8 cellular contexts compared by ENCODE assay signal in the genomic region with DNA sequence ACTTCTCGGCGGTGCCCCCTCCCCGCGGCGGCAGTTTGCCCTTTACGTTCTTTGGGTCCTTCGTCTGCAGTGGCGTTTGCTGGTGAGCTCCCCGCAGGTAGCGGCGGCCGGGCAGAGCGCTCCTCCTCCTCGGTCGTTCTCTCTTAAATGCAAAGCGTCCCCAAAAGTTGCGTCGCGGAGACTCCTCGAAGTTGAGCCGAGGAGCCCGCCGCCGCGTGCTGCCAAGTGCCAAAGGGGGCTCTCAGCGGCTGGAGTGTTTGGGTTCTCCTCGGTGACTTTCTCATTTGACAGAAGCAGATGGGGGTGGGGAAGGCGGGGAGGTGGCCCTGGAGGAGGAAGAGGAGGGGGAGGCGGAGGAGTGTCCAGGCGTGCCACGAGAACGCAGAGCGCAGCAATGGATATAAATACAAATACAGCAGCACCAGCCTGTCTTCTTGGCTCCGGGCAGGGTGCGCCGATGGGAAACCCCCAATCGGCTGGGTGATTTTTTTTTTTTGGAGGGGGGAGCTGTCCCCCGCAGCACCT. TPM values are rescaled to one million over a fixed set of nuclear protein-coding genes. Genes with fewer than 3 reads are reported as not detected.
A peak's percentile ranks its signal among the peaks of the same experiment; 100 is the strongest.
DNase-seq lines count a peak whose midpoint lies in the region; ATAC-seq, FAIRE-seq and TF ChIP-seq lines count a peak whose summit lies in the region.

A gene (minus strand): TSS at position 259 of the 525 bp plus-strand sequence. CDS start 496 bp downstream, outside the sequence.

- H3K27ac ChIP-seq in RWPE1 = no peak within 1 kb of the TSS

- peak; percentile 53 for DNase-seq in NCI-H82 (lab: John Stamatoyannopoulos, UW)
- no peak for DNase-seq in NCI-H82 treated with DMSO at 0.1 percent for 48 hours (lab: John Stamatoyannopoulos, UW; ENCODE audit: unreplicated experiment)
- DNase-seq in WTC11 (ENCODE audit: low spot score) = peak; percentile 49
- DNase-seq in hypothalamus (lab: John Stamatoyannopoulos, UW) = peak in 37 of 51 donors; percentile 8 to 72 (median 44)
- DNase-seq in stimulated activated naive B cell treated with anti-CD40 and anti-IgM and Interleukin-4, amounts not matched to agents 10 μg/mL and 1 μg/mL and 100 μg/mL, for 72 hours = no peak
- DNase-seq in HTR-8/SVneo (ENCODE audit: insufficient read length, low spot score) = no peak
- DNase-seq in RWPE1 (ENCODE audit: low spot score) = no peak
- no peak for DNase-seq in activated gamma-delta T cell (lab: John Stamatoyannopoulos, UW)

- CTCF ChIA-PET in WTC11 (lab: Charles Lee) (interaction anchor here (0.6 to 1.4 kb wide), 5 partner anchors 51 to 236 kb away, joined by 3 to 4 read pairs (median 4); no protein-coding TSS in a partner anchor), RWPE1 (lab: Yijun Ruan, JAX) (interaction anchor here (0.7 kb wide), 1 partner anchor 37 kb away, joined by 3 read pairs; no protein-coding TSS in a partner anchor)

- POLR2A ChIA-PET in WTC11 (lab: Charles Lee) = interaction anchor here (0.6 kb wide), 1 partner anchor 262 kb away, joined by 3 read pairs; no protein-coding TSS in a partner anchor
- POLR2A ChIA-PET in RWPE1 (lab: Yijun Ruan, JAX; ENCODE audit: low non-redundant PET) = no interaction called here

- H3K9me3 Mint-ChIP-seq in WTC11 = no peaks in the 10 kb centered on the region
- H3K9me3 Mint-ChIP-seq in stimulated activated naive B cell treated with anti-CD40 and anti-IgM and Interleukin-4, amounts not matched to agents 10 μg/mL and 1 μg/mL and 100 μg/mL, for 72 hours = peaks cover 3 to 4% of the 10 kb centered on the region in 2 donors

- ATAC-seq in WTC11 = peak; percentile 0; the same call in 1 of the 2 replicates
- peak in 1 of 2 donors; percentile 16 for ATAC-seq in stimulated activated naive B cell treated with anti-CD40 and anti-IgM and Interleukin-4, amounts not matched to agents 10 μg/mL and 1 μg/mL and 100 μg/mL, for 72 hours (replicated peaks)

- FAIRE-seq in HTR-8/SVneo (lab: Jason Lieb, UNC) = no peak

- peaks cover 75% of the 10 kb centered on the region for H3K27me3 Mint-ChIP-seq in WTC11 (ENCODE audit: low read depth)
- peaks cover 67 to 69% of the 10 kb centered on the region in 2 donors for H3K27me3 Mint-ChIP-seq in stimulated activated naive B cell treated with anti-CD40 and anti-IgM and Interleukin-4, amounts not matched to agents 10 μg/mL and 1 μg/mL and 100 μg/mL, for 72 hours

- peak within 1 kb of the TSS; percentile 87 for H3K4me3 Mint-ChIP-seq in WTC11
- H3K4me3 Mint-ChIP-seq in stimulated activated naive B cell treated with anti-CD40 and anti-IgM and Interleukin-4, amounts not matched to agents 10 μg/mL and 1 μg/mL and 100 μg/mL, for 72 hours = peak within 1 kb of the TSS; percentile 56 to 75

- TF ChIP-seq CTCF in WTC11 (IDR thresholded peaks at IDR 0.05) (no peak), RWPE1 (conservative IDR thresholded peaks at IDR 0.05; ENCODE audit: low read depth) (no peak)

- peaks cover 54% of the 10 kb centered on the region for H3K4me1 Mint-ChIP-seq in WTC11
- H3K4me1 Mint-ChIP-seq in stimulated activated naive B cell treated with anti-CD40 and anti-IgM and Interleukin-4, amounts not matched to agents 10 μg/mL and 1 μg/mL and 100 μg/mL, for 72 hours = peaks cover 15 to 28% of the 10 kb centered on the region in 2 donors

- H3K36me3 Mint-ChIP-seq in WTC11 = no peaks in the 10 kb centered on the region
- peaks cover 0 to 4% of the 10 kb centered on the region in 2 donors for H3K36me3 Mint-ChIP-seq in stimulated activated naive B cell treated with anti-CD40 and anti-IgM and Interleukin-4, amounts not matched to agents 10 μg/mL and 1 μg/mL and 100 μg/mL, for 72 hours

- no peak within 1 kb of the TSS for H3K27ac Mint-ChIP-seq in WTC11
- peak within 1 kb of the TSS; percentile 85 for H3K27ac Mint-ChIP-seq in stimulated activated naive B cell treated with anti-CD40 and anti-IgM and Interleukin-4, amounts not matched to agents 10 μg/mL and 1 μg/mL and 100 μg/mL, for 72 hours

TF ChIP-seq in WTC11, 78 proteins besides CTCF, POLR2A, EP300 and RAD21:
- TF ChIP-seq TP53 (CRISPR knock-in tag; IDR thresholded peaks at IDR 0.05) (peak; percentile 16; the same call in 1 of the 2 replicates), JUN (CRISPR knock-in tag; IDR thresholded peaks at IDR 0.05) (no peak), FOXK1 (CRISPR knock-in tag; IDR thresholded peaks at IDR 0.05) (0 out of 2 replicates have a peak, but pooled peaks have one; percentile 17)
- TF ChIP-seq, protein P1, sequence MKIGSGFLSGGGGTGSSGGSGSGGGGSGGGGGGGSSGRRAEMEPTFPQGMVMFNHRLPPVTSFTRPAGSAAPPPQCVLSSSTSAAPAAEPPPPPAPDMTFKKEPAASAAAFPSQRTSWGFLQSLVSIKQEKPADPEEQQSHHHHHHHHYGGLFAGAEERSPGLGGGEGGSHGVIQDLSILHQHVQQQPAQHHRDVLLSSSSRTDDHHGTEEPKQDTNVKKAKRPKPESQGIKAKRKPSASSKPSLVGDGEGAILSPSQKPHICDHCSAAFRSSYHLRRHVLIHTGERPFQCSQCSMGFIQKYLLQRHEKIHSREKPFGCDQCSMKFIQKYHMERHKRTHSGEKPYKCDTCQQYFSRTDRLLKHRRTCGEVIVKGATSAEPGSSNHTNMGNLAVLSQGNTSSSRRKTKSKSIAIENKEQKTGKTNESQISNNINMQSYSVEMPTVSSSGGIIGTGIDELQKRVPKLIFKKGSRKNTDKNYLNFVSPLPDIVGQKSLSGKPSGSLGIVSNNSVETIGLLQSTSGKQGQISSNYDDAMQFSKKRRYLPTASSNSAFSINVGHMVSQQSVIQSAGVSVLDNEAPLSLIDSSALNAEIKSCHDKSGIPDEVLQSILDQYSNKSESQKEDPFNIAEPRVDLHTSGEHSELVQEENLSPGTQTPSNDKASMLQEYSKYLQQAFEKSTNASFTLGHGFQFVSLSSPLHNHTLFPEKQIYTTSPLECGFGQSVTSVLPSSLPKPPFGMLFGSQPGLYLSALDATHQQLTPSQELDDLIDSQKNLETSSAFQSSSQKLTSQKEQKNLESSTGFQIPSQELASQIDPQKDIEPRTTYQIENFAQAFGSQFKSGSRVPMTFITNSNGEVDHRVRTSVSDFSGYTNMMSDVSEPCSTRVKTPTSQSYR (CRISPR knock-in tag; IDR thresholded peaks at IDR 0.05) = peak; percentile 57; the same call in 1 of the 2 replicates
TF ChIP-seq in WTC11: peak in this region for 3.

RNA-seq across cellular contexts. Expression of the gene that starts here (rescaled TPM):
- 6.4 to 11.4 TPM (median 6.4 TPM) in 3 replicates for total RNA-seq in WTC11 (2021)

Comparison
In these comparisons a context has a peak if more than half of its experiments do, and no peak if none do; other contexts are left out.
1. DNase-seq: peak in NCI-H82 (single experiment), WTC11 (single experiment) and hypothalamus (37 of 51); none in NCI-H82 treated with DMSO at 0.1 percent for 48 hours (single experiment), stimulated activated naive B cell treated with anti-CD40 and anti-IgM and Interleukin-4, amounts not matched to agents 10 μg/mL and 1 μg/mL and 100 μg/mL, for 72 hours (single experiment), HTR-8/SVneo (single experiment), RWPE1 (single experiment) and activated gamma-delta T cell (single experiment).